11 cellular contexts compared by ENCODE assay signal in genomic region chr17:32281011-32281451, GRCh38. TPM values are rescaled to one million over a fixed set of nuclear protein-coding genes. Genes with fewer than 3 reads are reported as not detected.
A peak's percentile ranks its signal among the peaks of the same experiment; 100 is the strongest.
DNase-seq lines count a peak whose midpoint lies in the region; ATAC-seq lines count a peak whose summit lies in the region.
"Had no signal": no experiment of that assay in that cellular context is flagged by ENCODE, and none has a peak within 500 bp of the region (broad histone marks: within the 10 kb centered on the region; RNA-seq: fewer than 3 reads in every experiment).

No MANE protein-coding gene starts in this region.

- H3K27me3 ChIP-seq in NT2/D1 (ENCODE audit: insufficient read depth, insufficient read length) (no peaks in the 10 kb centered on the region), right cardiac atrium (ENCODE audit: control insufficient read depth, insufficient read depth) (no peaks in the 10 kb centered on the region)

- H3K9me3 ChIP-seq in NT2/D1 (ENCODE audit: insufficient read depth, low read length) (no peaks in the 10 kb centered on the region), right cardiac atrium (ENCODE audit: control insufficient read depth, low read length) (no peaks in the 10 kb centered on the region)

- H3K4me3 ChIP-seq in NT2/D1 (ENCODE audit: insufficient read length, low read depth) (peak overlapping the region; percentile 3), right cardiac atrium (ENCODE audit: low read length) (no peak overlapping the region)

- 49% methylated on average over 9 of the region's 9 CpGs for WGBS in right cardiac atrium

- peak overlapping the region; percentile 76 for H3K9ac ChIP-seq in NT2/D1 (ENCODE audit: insufficient read length, low read depth)

- no peaks in the 10 kb centered on the region for H3K36me3 ChIP-seq in NT2/D1 (ENCODE audit: insufficient read depth, insufficient read length, low read length)

- H3K27ac ChIP-seq in right cardiac atrium (ENCODE audit: low read length): no peak overlapping the region

- DNase-seq in D341Med (ENCODE audit: low spot score): peak; percentile 93
- DNase-seq in NCI-H128 (lab: John Stamatoyannopoulos, UW; ENCODE audit: unreplicated experiment): peak; percentile 33
- DNase-seq in NT2/D1 (ENCODE audit: low read depth, low spot score): no peak
- DNase-seq in right cardiac atrium: peak; percentile 66 to 83 (median 76)
- no peak for DNase-seq in mesenteric fat pad (ENCODE audit: low spot score)
- DNase-seq in activated CD4-positive, alpha-beta T cell treated with anti-CD3 and anti-CD28 coated beads for 4 hours: no peak
- DNase-seq: activated naive CD4-positive, alpha-beta T cell treated with anti-CD3 and anti-CD28 coated beads, Interleukin-2, amount 10 ng/mL, durations not matched to agents 7 days and 5 days; cerebellar nuclear complex; T-cell had no signal

- H3K4me1 ChIP-seq in NT2/D1 (ENCODE audit: insufficient read depth, insufficient read length): peaks cover 17% of the 10 kb centered on the region
- no peaks in the 10 kb centered on the region for H3K4me1 ChIP-seq in right cardiac atrium (ENCODE audit: control insufficient read depth, insufficient read depth, low read length)

- ATAC-seq in right cardiac atrium (peak; percentile 46 to 62), GM18868 (IDR thresholded peaks at IDR 0.05; ENCODE audit: unreplicated experiment) (no peak), HG03520 (IDR thresholded peaks at IDR 0.05; ENCODE audit: unreplicated experiment) (no peak)
- ATAC-seq: T-cell had no signal

- intact Hi-C loops in right cardiac atrium (cut with DNase I): no loop called here

RNA-seq across cellular contexts. Expression of gene RHBDL3, which starts 15.4 kb away (rescaled TPM):
- total RNA-seq in right cardiac atrium (10 to 100 TPM; 19.6 to 51.1 (median 38.3) TPM), mesenteric fat pad (0.87 TPM)
- polyA plus RNA-seq in right cardiac atrium: 40.0 TPM

Comparison
In these comparisons a context has a peak if more than half of its experiments do, and no peak if none do; other contexts are left out.
1. DNase-seq: peak in D341Med (single experiment), NCI-H128 (single experiment) and right cardiac atrium (3 of 3); none in NT2/D1 (single experiment), mesenteric fat pad (single experiment) and activated CD4-positive, alpha-beta T cell treated with anti-CD3 and anti-CD28 coated beads for 4 hours (0 of 2).
2. ATAC-seq: peak in right cardiac atrium (2 of 2); none in GM18868 (single experiment) and HG03520 (single experiment).
3. RNA of gene RHBDL3, which starts 15.4 kb away (total RNA-seq): 19.6 to 51.1 TPM in right cardiac atrium; 0.87 TPM in mesenteric fat pad (single experiment); every median in the first group is over 10 times any median in the second.